In the genomic region with DNA sequence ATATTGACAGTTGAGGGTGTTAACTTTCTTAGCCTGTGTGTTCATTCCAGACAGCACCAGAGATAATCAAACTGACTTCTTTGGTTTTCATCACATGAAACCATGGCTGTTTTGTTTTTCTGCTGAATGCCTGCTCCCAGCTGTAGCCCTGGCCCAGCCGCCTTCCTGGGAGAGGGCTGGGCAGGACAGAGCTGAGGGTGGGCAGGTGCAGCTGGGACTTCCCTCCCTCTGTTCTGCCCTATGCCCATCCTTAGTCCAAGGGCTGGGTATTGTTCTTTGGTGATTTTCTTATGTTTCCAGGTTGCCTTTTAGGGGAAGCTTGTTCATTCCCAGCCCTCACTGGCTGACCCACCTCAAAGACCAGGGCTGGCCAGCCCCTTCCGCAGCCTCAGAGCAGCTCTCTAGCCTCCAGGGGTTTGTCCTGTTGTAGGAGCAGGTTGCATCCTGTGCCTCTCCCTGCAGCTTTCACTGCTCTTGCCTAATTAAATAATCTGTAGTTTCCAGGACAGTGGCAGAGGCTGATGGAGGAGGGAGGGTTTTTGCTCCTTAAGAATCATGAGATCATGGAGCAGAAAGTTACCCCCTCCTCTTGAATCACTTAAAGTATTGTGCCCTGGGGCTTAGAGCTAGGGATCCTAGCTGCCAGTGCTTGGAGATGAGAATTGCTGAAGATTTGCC, we compare ENCODE assay signal across 22 cellular contexts.
A peak's percentile ranks its signal among the peaks of the same experiment; 100 is the strongest.
DNase-seq lines count a peak whose midpoint lies in the region; ATAC-seq, FAIRE-seq and TF ChIP-seq lines count a peak whose summit lies in the region.
"Had no signal": no experiment of that assay in that cellular context is flagged by ENCODE, and none has a peak within 500 bp of the region (broad histone marks: within the 10 kb centered on the region; RNA-seq: fewer than 3 reads in every experiment).

No MANE protein-coding gene starts in this region.

- H4K8ac ChIP-seq in mesendoderm (ENCODE audit: low read depth, low read length): no peak overlapping the region

- H3K56ac ChIP-seq in mesendoderm (ENCODE audit: low read length): no peak overlapping the region

- H3K4me1 ChIP-seq in cardiac muscle cell (ENCODE audit: low read depth): peaks cover 13% of the 10 kb centered on the region
- no peaks in the 10 kb centered on the region for H3K4me1 ChIP-seq in right atrium auricular region
- H3K4me1 ChIP-seq in mesendoderm (ENCODE audit: control insufficient read depth, low read depth, low read length): no peaks in the 10 kb centered on the region
- H3K4me1 ChIP-seq: left lung, tibial nerve had no signal

- H3K27me3 ChIP-seq in cardiac muscle cell (no peaks in the 10 kb centered on the region), right atrium auricular region (no peaks in the 10 kb centered on the region), mesendoderm (ENCODE audit: insufficient read depth, low read length, poor library complexity) (no peaks in the 10 kb centered on the region)
- H3K27me3 ChIP-seq: left lung, tibial nerve had no signal

- DNase-seq in cardiac muscle cell (ENCODE audit: low read depth in 1 of 2, low spot score in 1 of 2) (no peak), right atrium auricular region (ENCODE audit: low spot score) (no peak), mesendoderm (peak; percentile 74), type B pancreatic cell (ENCODE audit: extremely low spot score, unreplicated experiment) (no peak), omental fat pad (ENCODE audit: low spot score) (no peak), D721Med (ENCODE audit: insufficient read length, low spot score) (no peak)
- DNase-seq: 8988T; activated CD8-positive, alpha-beta T cell treated with anti-CD3 and anti-CD28 coated beads for 36 hours; activated naive CD8-positive, alpha-beta T cell treated with anti-CD3 and anti-CD28 coated beads, Interleukin-2, amount 10 ng/mL, durations not matched to agents 7 days and 5 days; activated T-cell treated with anti-CD3 and anti-CD28 coated beads, Interleukin-2, amount 50 U/mL, for 48 hours; DMS153; effector CD8-positive, alpha-beta T cell; NCI-H1436; NCI-H345; T-helper 1 cell had no signal

- H3K79me1 ChIP-seq in mesendoderm (ENCODE audit: low read length): peaks cover 4% of the 10 kb centered on the region

- H3K27ac ChIP-seq in cardiac muscle cell: peak overlapping the region; percentile 26
- H3K27ac ChIP-seq in right atrium auricular region: no peak overlapping the region
- no peak overlapping the region for H3K27ac ChIP-seq in mesendoderm (ENCODE audit: low read depth, low read length)
- H3K27ac ChIP-seq: C4-2B, left lung, tibial nerve, VCaP had no signal

- H3K36me3 ChIP-seq in cardiac muscle cell (no peaks in the 10 kb centered on the region), right atrium auricular region (no peaks in the 10 kb centered on the region), mesendoderm (ENCODE audit: control insufficient read depth, insufficient read depth, low read length) (peaks cover 4% of the 10 kb centered on the region)
- H3K36me3 ChIP-seq: left lung, tibial nerve had no signal

- H3K4ac ChIP-seq in mesendoderm (ENCODE audit: low read depth, low read length): no peak overlapping the region

- H3K27me3 Mint-ChIP-seq in brain: no peaks in the 10 kb centered on the region
- no peaks in the 10 kb centered on the region for H3K27me3 Mint-ChIP-seq in type B pancreatic cell
- H3K27me3 Mint-ChIP-seq: activated CD8-positive, alpha-beta T cell treated with anti-CD3 and anti-CD28 coated beads for 36 hours had no signal

- H2BK120ac ChIP-seq in mesendoderm (ENCODE audit: low read depth, low read length): no peak overlapping the region

- H3K23ac ChIP-seq in mesendoderm (ENCODE audit: low read length): no peak overlapping the region

- TF ChIP-seq CTCF in cardiac muscle cell (IDR thresholded peaks at IDR 0.05; ENCODE audit: low read depth, low read length): no peak
- TF ChIP-seq CTCF in right atrium auricular region (IDR thresholded peaks at IDR 0.05): no peak
- TF ChIP-seq CTCF in brain (conservative IDR thresholded peaks at IDR 0.05): no peak
- no peak for TF ChIP-seq CTCF in type B pancreatic cell (conservative IDR thresholded peaks at IDR 0.05)
- no peak for TF ChIP-seq CTCF in omental fat pad (IDR thresholded peaks at IDR 0.05)
- TF ChIP-seq CTCF in D721Med (IDR thresholded peaks at IDR 0.05; ENCODE audit: insufficient read depth, missing control alignments): no peak

- no peak overlapping the region for H4K5ac ChIP-seq in mesendoderm (ENCODE audit: low read length)

- no peaks in the 10 kb centered on the region for H3K9me3 ChIP-seq in cardiac muscle cell (ENCODE audit: low read depth)
- H3K9me3 ChIP-seq in right atrium auricular region: no peaks in the 10 kb centered on the region
- H3K9me3 ChIP-seq: left lung, tibial nerve had no signal

- no peak overlapping the region for H3K9ac ChIP-seq in mesendoderm (ENCODE audit: low read length)

- FAIRE-seq in D721Med (lab: Jason Lieb, UNC): no peak

- ATAC-seq in omental fat pad (ENCODE audit: low FRiP score): no peak
- ATAC-seq in GM21576 (IDR thresholded peaks at IDR 0.05; ENCODE audit: unreplicated experiment): no peak
- ATAC-seq: activated CD8-positive, alpha-beta T cell treated with anti-CD3 and anti-CD28 coated beads for 36 hours; HCT116; left lung had no signal

- H3K18ac ChIP-seq in mesendoderm (ENCODE audit: low read length): no peak overlapping the region

- H3K4me3 Mint-ChIP-seq in brain: peak overlapping the region in 1 of 5 experiments; percentile 49
- H3K4me3 Mint-ChIP-seq in type B pancreatic cell: no peak overlapping the region
- H3K4me3 Mint-ChIP-seq: activated CD8-positive, alpha-beta T cell treated with anti-CD3 and anti-CD28 coated beads for 36 hours; activated naive CD8-positive, alpha-beta T cell treated with anti-CD3 and anti-CD28 coated beads, Interleukin-2, amount 10 ng/mL, durations not matched to agents 7 days and 5 days had no signal

- H3K4me2 ChIP-seq in mesendoderm (ENCODE audit: low read length): no peak overlapping the region

- H3K9me3 Mint-ChIP-seq in brain (peaks cover 0 to 6% (median 4%) of the 10 kb centered on the region in 5 experiments), type B pancreatic cell (no peaks in the 10 kb centered on the region)
- H3K9me3 Mint-ChIP-seq: activated CD8-positive, alpha-beta T cell treated with anti-CD3 and anti-CD28 coated beads for 36 hours had no signal

- H2AK5ac ChIP-seq in mesendoderm (ENCODE audit: low read length): no peak overlapping the region

- WGBS in mesendoderm (ENCODE audit: extremely low coverage, insufficient coverage, low lambda C conversion rate): no CpG with 5 or more reads among the region's 2 CpGs

- H3K27ac Mint-ChIP-seq in brain (peak overlapping the region; percentile 58 to 92 (median 75)), type B pancreatic cell (peak overlapping the region; percentile 90)
- H3K27ac Mint-ChIP-seq: activated CD8-positive, alpha-beta T cell treated with anti-CD3 and anti-CD28 coated beads for 36 hours; activated naive CD8-positive, alpha-beta T cell treated with anti-CD3 and anti-CD28 coated beads, Interleukin-2, amount 10 ng/mL, durations not matched to agents 7 days and 5 days had no signal

- H3K79me2 ChIP-seq in mesendoderm (ENCODE audit: control insufficient read depth, insufficient read depth, low read length): no peaks in the 10 kb centered on the region

- H3K4me3 ChIP-seq in cardiac muscle cell: no peak overlapping the region
- H3K4me3 ChIP-seq in right atrium auricular region: no peak overlapping the region
- no peak overlapping the region for H3K4me3 ChIP-seq in mesendoderm (ENCODE audit: low read length)
- H3K4me3 ChIP-seq: left lung, tibial nerve had no signal

- H3K4me1 Mint-ChIP-seq in brain (peaks cover 53% of the 10 kb centered on the region), type B pancreatic cell (ENCODE audit: unreplicated experiment) (peaks cover 33% of the 10 kb centered on the region)
- H3K4me1 Mint-ChIP-seq: activated naive CD8-positive, alpha-beta T cell treated with anti-CD3 and anti-CD28 coated beads, Interleukin-2, amount 10 ng/mL, durations not matched to agents 7 days and 5 days had no signal

- H2BK5ac ChIP-seq in mesendoderm (ENCODE audit: low read length): no peak overlapping the region

- H3K36me3 Mint-ChIP-seq in brain (peaks cover 31% of the 10 kb centered on the region), type B pancreatic cell (peaks cover 26% of the 10 kb centered on the region)
- H3K36me3 Mint-ChIP-seq: activated naive CD8-positive, alpha-beta T cell treated with anti-CD3 and anti-CD28 coated beads, Interleukin-2, amount 10 ng/mL, durations not matched to agents 7 days and 5 days had no signal

- H2BK15ac ChIP-seq in mesendoderm (replicated peaks; ENCODE audit: low read depth): no peak overlapping the region
